ENCODE assay signal across 12 cellular contexts in genomic region chr1:12386130-12386529, GRCh38.
DNase-seq lines count a peak whose midpoint lies in the region; ATAC-seq lines count a peak whose summit lies in the region.
"Had no signal": no experiment of that assay in that cellular context is flagged by ENCODE, and none has a peak within 500 bp of the region (broad histone marks: within the 10 kb centered on the region; RNA-seq: fewer than 3 reads in every experiment).

No MANE protein-coding gene starts in this region.

- H3K4me1 Mint-ChIP-seq in T-helper 2 cell treated with Interferon-gamma antibody and Interleukin-4, amounts not matched to agents 5 μg/mL and 100 μg/mL, for 36 hours (ENCODE audit: low read depth) = peaks cover 48% of the 10 kb centered on the region
- H3K4me1 Mint-ChIP-seq in naive B cell = peaks cover 14 to 30% (median 14%) of the 10 kb centered on the region in 3 donors

- peaks cover 85% of the 10 kb centered on the region for H3K36me3 Mint-ChIP-seq in T-helper 2 cell treated with Interferon-gamma antibody and Interleukin-4, amounts not matched to agents 5 μg/mL and 100 μg/mL, for 36 hours (ENCODE audit: low read depth)
- peaks cover 61 to 71% of the 10 kb centered on the region in 2 donors for H3K36me3 Mint-ChIP-seq in naive B cell

- peak; percentile 4 for DNase-seq in HK-2 (ENCODE audit: unreplicated experiment)
- DNase-seq in T-helper 2 cell treated with Interferon-gamma antibody and Interleukin-4, amounts not matched to agents 5 μg/mL and 100 μg/mL, for 36 hours (ENCODE audit: low spot score) = no peak
- DNase-seq in astrocyte of the hippocampus (ENCODE audit: low read depth, low spot score) = peak; percentile 49
- peak; percentile 13 for DNase-seq in naive B cell
- DNase-seq in activated CD8-positive, alpha-beta memory T cell treated with anti-CD3 and anti-CD28 coated beads for 24 hours = no peak
- no peak for DNase-seq in DMS153 (lab: John Stamatoyannopoulos, UW)
- no peak for DNase-seq in epidermal melanocyte (ENCODE audit: insufficient read length, low spot score)
- DNase-seq: aorta, COR-L47, left colon, NCI-H1694 had no signal

- no peaks in the 10 kb centered on the region for H3K27me3 Mint-ChIP-seq in T-helper 2 cell treated with Interferon-gamma antibody and Interleukin-4, amounts not matched to agents 5 μg/mL and 100 μg/mL, for 36 hours (ENCODE audit: low read depth)
- H3K27me3 Mint-ChIP-seq in naive B cell = no peaks in the 10 kb centered on the region

- H3K9me3 Mint-ChIP-seq in T-helper 2 cell treated with Interferon-gamma antibody and Interleukin-4, amounts not matched to agents 5 μg/mL and 100 μg/mL, for 36 hours = peaks cover 27% of the 10 kb centered on the region
- peaks cover 13 to 25% (median 21%) of the 10 kb centered on the region in 7 donors for H3K9me3 Mint-ChIP-seq in naive B cell

- H3K4me3 Mint-ChIP-seq in T-helper 2 cell treated with Interferon-gamma antibody and Interleukin-4, amounts not matched to agents 5 μg/mL and 100 μg/mL, for 36 hours = peak overlapping the region; percentile 41
- H3K4me3 Mint-ChIP-seq in naive B cell = peak overlapping the region in 3 of 8 donors; percentile 7 to 34 (median 25)

- peak; percentile 89 to 94 for ATAC-seq in naive B cell (ENCODE audit: low read depth in 2 of 2)
- ATAC-seq in GM21723 (IDR thresholded peaks at IDR 0.05; ENCODE audit: unreplicated experiment) = no peak
- ATAC-seq: left colon had no signal

- peak overlapping the region; percentile 60 for H3K27ac Mint-ChIP-seq in T-helper 2 cell treated with Interferon-gamma antibody and Interleukin-4, amounts not matched to agents 5 μg/mL and 100 μg/mL, for 36 hours
- peak overlapping the region; percentile 67 to 96 (median 88) for H3K27ac Mint-ChIP-seq in naive B cell

Comparison
In these comparisons a context has a peak if more than half of its experiments do, and no peak if none do; other contexts are left out.
1. DNase-seq: peak in HK-2 (single experiment), astrocyte of the hippocampus (single experiment) and naive B cell (single experiment); none in T-helper 2 cell treated with Interferon-gamma antibody and Interleukin-4, amounts not matched to agents 5 μg/mL and 100 μg/mL, for 36 hours (single experiment), activated CD8-positive, alpha-beta memory T cell treated with anti-CD3 and anti-CD28 coated beads for 24 hours (single experiment), DMS153 (single experiment) and epidermal melanocyte (single experiment).